10 cellular contexts compared by ENCODE assay signal in genomic region chr21:31343030-31343510, GRCh38. TPM values are rescaled to one million over a fixed set of nuclear protein-coding genes. Genes with fewer than 3 reads are reported as not detected.
DNase-seq lines count a peak whose midpoint lies in the region; ATAC-seq and TF ChIP-seq lines count a peak whose summit lies in the region.
"Had no signal": no experiment of that assay in that cellular context is flagged by ENCODE, and none has a peak within 500 bp of the region (broad histone marks: within the 10 kb centered on the region; RNA-seq: fewer than 3 reads in every experiment).

No MANE protein-coding gene starts in this region.

- no peak overlapping the region for H2BK120ac ChIP-seq in mesenchymal stem cell (ENCODE audit: low read depth, low read length)

- TF ChIP-seq CTCF in heart right ventricle (IDR thresholded peaks at IDR 0.05): no peak
- no peak for TF ChIP-seq CTCF in cardiac fibroblast (IDR thresholded peaks at IDR 0.05; ENCODE audit: low read depth, low read length)
- no peak for TF ChIP-seq CTCF in upper lobe of right lung (IDR thresholded peaks at IDR 0.05)

- peak overlapping the region; percentile 23 for H3K4me2 ChIP-seq in mesenchymal stem cell (ENCODE audit: low read length, poor library complexity, severe bottlenecking)

- no peak overlapping the region for H2AK5ac ChIP-seq in mesenchymal stem cell (ENCODE audit: low read length, severe bottlenecking)

- no peak overlapping the region for H3K23ac ChIP-seq in mesenchymal stem cell (ENCODE audit: low read length in 2 of 2)

- WGBS in heart right ventricle, 2 donors: 8 to 53% methylated on average over 2 of the region's 2 CpGs
- 77% methylated on average over 1 of the region's 2 CpGs for WGBS in mesenchymal stem cell

- H2BK15ac ChIP-seq in mesenchymal stem cell (ENCODE audit: low read depth, poor library complexity, severe bottlenecking): no peak overlapping the region

- peak overlapping the region; percentile 87 for H3K9ac ChIP-seq in mesenchymal stem cell (ENCODE audit: low read length)

- H4K91ac ChIP-seq in mesenchymal stem cell (ENCODE audit: low read length): no peak overlapping the region

- peak overlapping the region in 1 of 10 donors; percentile 77 for H3K27ac ChIP-seq in heart right ventricle
- no peak overlapping the region for H3K27ac ChIP-seq in mesenchymal stem cell (ENCODE audit: low read length, poor library complexity, severe bottlenecking)
- H3K27ac ChIP-seq in upper lobe of right lung: peak overlapping the region; percentile 63

- H3K4me3 ChIP-seq in heart right ventricle: peak overlapping the region in 9 of 10 donors; percentile 28 to 60 (median 55)
- peak overlapping the region; percentile 55 to 68 for H3K4me3 ChIP-seq in cardiac fibroblast (replicated peaks in 1 of 2; ENCODE audit: low read depth in 2 of 2, low read length in 2 of 2)
- peak overlapping the region in 1 of 2 experiments; percentile 93 for H3K4me3 ChIP-seq in mesenchymal stem cell (ENCODE audit: insufficient read depth in 1 of 2, low read depth in 1 of 2, low read length in 2 of 2)
- H3K4me3 ChIP-seq in upper lobe of right lung: peak overlapping the region; percentile 52

- H3K36me3 ChIP-seq in heart right ventricle (no peaks in the 10 kb centered on the region), mesenchymal stem cell (ENCODE audit: control insufficient read depth in 1 of 2, insufficient read depth in 2 of 2, low read depth in 1 of 2, low read length in 2 of 2) (peaks cover under 1 to 11% of the 10 kb centered on the region in 2 experiments), upper lobe of right lung (no peaks in the 10 kb centered on the region)

- no peak overlapping the region for H4K8ac ChIP-seq in mesenchymal stem cell (ENCODE audit: low read length)

- no peak overlapping the region for H2AFZ ChIP-seq in mesenchymal stem cell (ENCODE audit: low read depth, low read length)

- intact Hi-C loops in heart right ventricle (cut with DNase I): loop anchor here in 4 of 10 donors (5.0 to 10.0 kb wide), 5 partner anchors 114 to 242 kb away; no protein-coding TSS in a partner anchor
- intact Hi-C loops in Right ventricle myocardium inferior (cut with DNase I): no loop called here
- intact Hi-C loops in upper lobe of right lung (cut with DNase I): no loop called here

- H3K4me1 ChIP-seq in heart right ventricle (peaks cover 0 to 52% (median 0%) of the 10 kb centered on the region in 9 donors), mesenchymal stem cell (ENCODE audit: control insufficient read depth, insufficient read depth, low read depth, low read length) (peaks cover 2% of the 10 kb centered on the region), upper lobe of right lung (peaks cover 7% of the 10 kb centered on the region)

- no peaks in the 10 kb centered on the region for H3K9me3 ChIP-seq in heart right ventricle
- H3K9me3 ChIP-seq in mesenchymal stem cell (ENCODE audit: control insufficient read depth, low read length): no peaks in the 10 kb centered on the region
- H3K9me3 ChIP-seq in upper lobe of right lung: no peaks in the 10 kb centered on the region

- DNase-seq in heart right ventricle: no peak
- DNase-seq in Right ventricle myocardium inferior (ENCODE audit: missing footprints): no peak
- DNase-seq in cardiac fibroblast (ENCODE audit: low read depth in 2 of 2): no peak
- no peak for DNase-seq in mesenchymal stem cell
- no peak for DNase-seq in upper lobe of right lung
- no peak for DNase-seq in NK-92 (lab: John Stamatoyannopoulos, UW; ENCODE audit: unreplicated experiment)
- no peak for DNase-seq in D341Med (ENCODE audit: low spot score)
- DNase-seq: central memory CD4-positive, alpha-beta T cell; NCI-H2029 had no signal

- H2BK12ac ChIP-seq in mesenchymal stem cell (ENCODE audit: low read length in 2 of 2): no peak overlapping the region

- peaks cover 0 to 62% (median 46%) of the 10 kb centered on the region in 7 donors for H3K27me3 ChIP-seq in heart right ventricle
- peaks cover 0 to 14% of the 10 kb centered on the region in 2 experiments for H3K27me3 ChIP-seq in mesenchymal stem cell (ENCODE audit: control insufficient read depth in 1 of 2, insufficient read depth in 1 of 2, low read length in 2 of 2)
- peaks cover 27% of the 10 kb centered on the region for H3K27me3 ChIP-seq in upper lobe of right lung

- peaks cover 10% of the 10 kb centered on the region for H3K79me1 ChIP-seq in mesenchymal stem cell (replicated peaks; ENCODE audit: low read length, poor library complexity, severe bottlenecking)

- no peak overlapping the region for H3K4ac ChIP-seq in mesenchymal stem cell (ENCODE audit: low read depth in 1 of 2, low read length in 2 of 2)

- ATAC-seq in heart right ventricle: no peak
- no peak for ATAC-seq in Right ventricle myocardium inferior
- ATAC-seq in upper lobe of right lung: no peak
- ATAC-seq in GM19452 (IDR thresholded peaks at IDR 0.05; ENCODE audit: unreplicated experiment): no peak

- no peak overlapping the region for H3K18ac ChIP-seq in mesenchymal stem cell (ENCODE audit: low read depth in 1 of 2, low read length in 2 of 2)

- H2BK5ac ChIP-seq in mesenchymal stem cell (ENCODE audit: low read depth, low read length, poor library complexity, severe bottlenecking): no peak overlapping the region

- H3K14ac ChIP-seq in mesenchymal stem cell (ENCODE audit: low read length in 2 of 2): no peak overlapping the region

RNA-seq across cellular contexts. Expression of gene TIAM1, which starts 1.0 kb away (rescaled TPM):
- total RNA-seq in heart right ventricle (1 to 10 TPM; 1.5 to 4.5 (median 2.1) TPM), Right ventricle myocardium inferior (3.8 TPM), upper lobe of right lung (27.3 TPM)
- polyA plus RNA-seq in heart right ventricle: 1 to 10 TPM in 1 of 2 donors, under 1 TPM in 1; 0.97 to 1.6 TPM
- polyA plus RNA-seq in mesenchymal stem cell (2013, experiment 1 of 2): 3.3 TPM
- polyA plus RNA-seq in mesenchymal stem cell (2013, experiment 2 of 2): 3.2 TPM
